In genomic region chr1:225888898-225889690, GRCh38 we compare ENCODE assay signal across 19 cellular contexts. TPM values are rescaled to one million over a fixed set of nuclear protein-coding genes. Genes with fewer than 3 reads are reported as not detected.
DNase-seq lines count a peak whose midpoint lies in the region; ATAC-seq and TF ChIP-seq lines count a peak whose summit lies in the region.
"Had no signal": no experiment of that assay in that cellular context is flagged by ENCODE, and none has a peak within 500 bp of the region (broad histone marks: within the 10 kb centered on the region; RNA-seq: fewer than 3 reads in every experiment).

TSS of gene LEFTY1 (minus strand) at chr1:225889146. CDS start at chr1:225889066, 80 bp downstream.

- H3K9me3 ChIP-seq in NT2/D1 (ENCODE audit: insufficient read depth, low read length) (no peaks in the 10 kb centered on the region), neuron (ENCODE audit: low read length) (no peaks in the 10 kb centered on the region)
- H3K9me3 ChIP-seq: tibial artery had no signal

- peaks cover 28% of the 10 kb centered on the region for H3K4me1 ChIP-seq in NT2/D1 (ENCODE audit: insufficient read depth, insufficient read length)
- peaks cover 8% of the 10 kb centered on the region for H3K4me1 ChIP-seq in neuron (ENCODE audit: insufficient read depth, low read length)

- H3K4me1 Mint-ChIP-seq in Calu3 (ENCODE audit: low read depth, unreplicated experiment) = peaks cover 47% of the 10 kb centered on the region
- H3K4me1 Mint-ChIP-seq: activated CD8-positive, alpha-beta memory T cell treated with anti-CD3 and anti-CD28 coated beads, Interleukin-2, amount 10 ng/mL, durations not matched to agents 7 days and 5 days had no signal

- peaks cover 17% of the 10 kb centered on the region for H3K36me3 Mint-ChIP-seq in Calu3 (ENCODE audit: insufficient read depth, unreplicated experiment)
- H3K36me3 Mint-ChIP-seq: activated CD8-positive, alpha-beta memory T cell treated with anti-CD3 and anti-CD28 coated beads, Interleukin-2, amount 10 ng/mL, durations not matched to agents 7 days and 5 days; activated naive CD8-positive, alpha-beta T cell had no signal

- H3K4me3 ChIP-seq in NT2/D1 (ENCODE audit: insufficient read length, low read depth) = no peak within 1 kb of the TSS
- H3K4me3 ChIP-seq in iPS-11a (ENCODE audit: low read depth, low read length) = peak within 1 kb of the TSS; percentile 27
- no peak within 1 kb of the TSS for H3K4me3 ChIP-seq in neuron (ENCODE audit: low read length)
- H3K4me3 ChIP-seq: lung, tibial artery had no signal

- no peak for ATAC-seq in HG03469 (IDR thresholded peaks at IDR 0.05; ENCODE audit: unreplicated experiment)
- ATAC-seq: activated CD8-positive, alpha-beta memory T cell treated with anti-CD3 and anti-CD28 coated beads, Interleukin-2, amount 10 ng/mL, durations not matched to agents 7 days and 5 days had no signal

- DNase-seq in Calu3 (no peak), NT2/D1 (ENCODE audit: low read depth, low spot score) (no peak), ecto neural progenitor cell (ENCODE audit: low spot score) (no peak), HT-29 (ENCODE audit: low spot score) (no peak), T-helper 2 cell (no peak)
- DNase-seq: activated CD8-positive, alpha-beta memory T cell treated with anti-CD3 and anti-CD28 coated beads, Interleukin-2, amount 10 ng/mL, durations not matched to agents 7 days and 5 days; DMS79; NCI-H1092 treated with DMSO at 0.1 percent for 48 hours; NCI-H2227 treated with DMSO at 0.1 percent for 48 hours; occipital lobe; tibial artery had no signal

- no peak for TF ChIP-seq CTCF in Calu3 (IDR thresholded peaks at IDR 0.05; ENCODE audit: unreplicated experiment)

- CTCF ChIA-PET in Calu3 (lab: Charles Lee) = interaction anchor here (0.5 to 1.2 kb wide), 6 partner anchors 8 to 446 kb away, joined by 3 to 4 read pairs (median 4); no protein-coding TSS in a partner anchor

- no peaks in the 10 kb centered on the region for H3K9me3 Mint-ChIP-seq in Calu3 (ENCODE audit: low read depth, unreplicated experiment)
- H3K9me3 Mint-ChIP-seq: central memory CD8-positive, alpha-beta T cell had no signal

- intact Hi-C loops in Calu3 (cut with micrococcal nuclease; ENCODE audit: unreplicated experiment) = no loop called here

- H3K27me3 ChIP-seq in NT2/D1 (ENCODE audit: insufficient read depth, insufficient read length) (peaks cover under 1% of the 10 kb centered on the region), neuron (ENCODE audit: insufficient read depth, low read length) (peaks cover 6% of the 10 kb centered on the region)

- H3K9ac ChIP-seq in NT2/D1 (ENCODE audit: insufficient read length, low read depth) = peak within 1 kb of the TSS; percentile 66

- H3K4me3 Mint-ChIP-seq in Calu3 (ENCODE audit: low read depth, unreplicated experiment) = no peak within 1 kb of the TSS
- H3K4me3 Mint-ChIP-seq: activated CD8-positive, alpha-beta memory T cell treated with anti-CD3 and anti-CD28 coated beads, Interleukin-2, amount 10 ng/mL, durations not matched to agents 7 days and 5 days; activated naive CD8-positive, alpha-beta T cell; central memory CD8-positive, alpha-beta T cell had no signal

- peak within 1 kb of the TSS; percentile 72 for H3K27ac Mint-ChIP-seq in Calu3 (ENCODE audit: unreplicated experiment)
- H3K27ac Mint-ChIP-seq: activated CD8-positive, alpha-beta memory T cell treated with anti-CD3 and anti-CD28 coated beads, Interleukin-2, amount 10 ng/mL, durations not matched to agents 7 days and 5 days; activated naive CD8-positive, alpha-beta T cell had no signal

- peak within 1 kb of the TSS; percentile 40 for H2AFZ ChIP-seq in neuron (ENCODE audit: low read depth, low read length)

- no peaks in the 10 kb centered on the region for H3K27me3 Mint-ChIP-seq in Calu3 (ENCODE audit: unreplicated experiment)
- H3K27me3 Mint-ChIP-seq: activated naive CD8-positive, alpha-beta T cell; central memory CD8-positive, alpha-beta T cell had no signal

- H3K36me3 ChIP-seq in NT2/D1 (ENCODE audit: insufficient read depth, insufficient read length, low read length) (no peaks in the 10 kb centered on the region), neuron (ENCODE audit: insufficient read depth, low read length) (no peaks in the 10 kb centered on the region)
- H3K36me3 ChIP-seq: tibial artery had no signal

- BruUV-seq in Calu3 (replicated peaks; lab: Mats Ljungman, UMichigan) = no TSS peak

RNA-seq across cellular contexts. Expression of gene LEFTY1, which starts in this region (rescaled TPM):
- total RNA-seq in Calu3 (2022) = 0.59 TPM in 1 of 2 replicates, not detected in the other
- total RNA-seq in HT-29 (2014; rRNA removed; shearing (Covaris generic)) = 0.05 and 0.13 TPM in 2 replicates
- total RNA-seq: activated CD8-positive, alpha-beta memory T cell treated with anti-CD3 and anti-CD28 coated beads, Interleukin-2, amount 10 ng/mL, durations not matched to agents 7 days and 5 days; endothelial cell of umbilical vein; glomerular endothelial cell had no signal
